ENCODE assay signal across 1 cellular context in genomic region chr7:29809533-29810155, GRCh38.
TF ChIP-seq lines count a peak whose summit lies in the region.

No MANE protein-coding gene starts in this region.

TF ChIP-seq in H1, 55 proteins besides CTCF, POLR2A, EP300 and RAD21:
- no peak for TF ChIP-seq E2F6 (IDR thresholded peaks at IDR 0.05)
- no peak for TF ChIP-seq TBP (IDR thresholded peaks at IDR 0.05; ENCODE audit: low read depth, low read length)
- TF ChIP-seq CHD1 (IDR thresholded peaks at IDR 0.05; ENCODE audit: low read depth, low read length): no peak
- no peak for TF ChIP-seq SRF (IDR thresholded peaks at IDR 0.05; ENCODE audit: low read depth, low read length)
- no peak for TF ChIP-seq JUN (IDR thresholded peaks at IDR 0.05; ENCODE audit: low read depth, low read length)
- no peak for TF ChIP-seq KDM1A (IDR thresholded peaks at IDR 0.05; ENCODE audit: borderline replicate concordance, low read length)
- no peak for TF ChIP-seq ATF2 (IDR thresholded peaks at IDR 0.05; ENCODE audit: low read length)
- no peak for TF ChIP-seq EGR1 (IDR thresholded peaks at IDR 0.05; ENCODE audit: borderline replicate concordance, low read depth, low read length)
- TF ChIP-seq RBBP5 (IDR thresholded peaks at IDR 0.05; ENCODE audit: borderline replicate concordance, low read depth, low read length): no peak
- TF ChIP-seq POLR2AphosphoS5 (IDR thresholded peaks at IDR 0.05; ENCODE audit: low read depth, low read length): no peak
